8 cellular contexts compared by ENCODE assay signal in the genomic region with DNA sequence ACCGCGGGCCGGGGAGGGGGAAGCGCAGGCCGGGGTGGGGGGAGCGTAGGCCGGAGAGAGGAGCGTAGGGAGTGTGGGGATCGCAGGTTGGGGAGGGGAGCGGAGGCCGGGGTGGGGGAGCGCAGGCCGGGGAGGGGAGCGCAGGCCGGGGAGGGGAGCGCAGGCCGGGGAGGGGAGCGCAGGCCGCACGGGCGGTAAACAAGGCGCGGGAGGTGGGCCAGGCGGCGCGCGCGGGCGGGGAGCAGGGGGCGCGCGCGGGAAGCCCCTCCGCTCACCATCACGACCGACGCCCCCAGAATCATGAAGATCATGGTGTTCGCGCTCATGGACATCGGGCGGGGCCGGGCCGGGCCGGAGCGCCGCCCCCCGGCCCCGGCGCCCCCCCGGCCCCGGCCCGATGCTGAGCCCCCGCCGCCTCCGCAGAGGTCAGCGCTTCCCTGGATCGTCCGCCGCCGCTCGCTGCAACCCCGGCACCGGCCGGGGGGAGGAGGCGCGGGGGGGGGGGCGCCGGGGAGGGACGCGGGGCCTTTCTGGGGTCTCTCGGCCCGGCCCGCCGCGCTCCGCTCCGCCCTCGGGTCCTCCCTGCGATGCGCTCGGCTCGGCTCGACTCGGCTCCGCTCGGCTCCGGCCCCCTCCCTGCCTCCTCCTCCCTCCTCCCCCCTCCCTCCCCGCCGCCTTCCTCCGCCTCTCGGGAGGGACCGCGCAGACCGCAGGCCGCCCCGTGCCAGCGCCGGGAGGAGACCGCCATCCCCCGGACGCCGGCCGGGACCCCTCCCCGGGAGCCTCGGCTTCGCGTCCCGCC. TPM values are rescaled to one million over a fixed set of nuclear protein-coding genes. Genes with fewer than 3 reads are reported as not detected.
DNase-seq lines count a peak whose midpoint lies in the region; ATAC-seq, FAIRE-seq and TF ChIP-seq lines count a peak whose summit lies in the region.

TMEM240 (minus strand) TSS at position 610 of the 802 bp plus-strand sequence; CDS start at position 332, 278 bp downstream.

- no peak for TF ChIP-seq EP300 in K562 (IDR thresholded peaks at IDR 0.05; ENCODE audit: low read length)

- H3K9me3 ChIP-seq in K562 (replicated peaks; ENCODE audit: control insufficient read depth, insufficient read depth, low read depth, low read length) (no peaks in the 10 kb centered on the region; the same call in 1 of the 2 replicates), iPS DF 6.9 (ENCODE audit: control insufficient read depth, insufficient read depth, low read length) (no peaks in the 10 kb centered on the region), skeletal muscle satellite cell (replicated peaks; ENCODE audit: low read length) (no peaks in the 10 kb centered on the region), HAP-1 (no peaks in the 10 kb centered on the region)

- CTCF ChIA-PET in K562 (lab: Yijun Ruan, JAX; ENCODE audit: low intra/inter-chr PET ratio) = no interaction called here

- no peaks in the 10 kb centered on the region for H3K9me1 ChIP-seq in K562 (ENCODE audit: control insufficient read depth, insufficient read depth, low read length)

- 100% methylated on average over 1 of the region's 108 CpGs for WGBS in K562 (ENCODE audit: insufficient coverage, low coverage, missing lambda C conversion rate)
- no CpG with 5 or more reads among the region's 108 CpGs for WGBS in iPS DF 6.9 (ENCODE audit: insufficient coverage, insufficient read length)

- no peak for TF ChIP-seq CTCF in K562 (IDR thresholded peaks at IDR 0.05 in 2 of 3, conservative IDR thresholded peaks at IDR 0.05 in 1 of 3; ENCODE audit: insufficient read depth in 2 of 3, low read depth in 1 of 3, low read length in 3 of 3)

- BruUV-seq in K562 (replicated peaks; lab: Mats Ljungman, UMichigan) = no TSS peak

- no peak within 1 kb of the TSS for H3K9ac ChIP-seq in K562 (ENCODE audit: insufficient read depth in 1 of 2, low read depth in 2 of 2, low read length in 2 of 2)
- H3K9ac ChIP-seq in skeletal muscle satellite cell (ENCODE audit: low read depth, low read length) = peak within 1 kb of the TSS; percentile 60

- H3K4me2 ChIP-seq in K562 (ENCODE audit: insufficient read depth, low read length) (no peak within 1 kb of the TSS), skeletal muscle satellite cell (ENCODE audit: low read length) (peak within 1 kb of the TSS; percentile 78)

- H3K27me3 ChIP-seq in K562 (ENCODE audit: control insufficient read depth in 2 of 2, insufficient read depth in 2 of 2, low read length in 2 of 2) (no peaks in the 10 kb centered on the region), iPS DF 6.9 (ENCODE audit: control insufficient read depth, insufficient read depth, low read length) (no peaks in the 10 kb centered on the region), skeletal muscle satellite cell (ENCODE audit: control insufficient read depth, insufficient read depth, low read length) (no peaks in the 10 kb centered on the region), HAP-1 (ENCODE audit: low read depth) (no peaks in the 10 kb centered on the region)

- ATAC-seq in K562 = no peak

- POLR2A ChIA-PET in K562 (lab: Yijun Ruan, JAX) = no interaction called here

- DNase-seq in DMS79 treated with DMSO at 0.1 percent for 48 hours (lab: John Stamatoyannopoulos, UW) (peak; percentile 48), T-helper 22 cell (ENCODE audit: low read depth) (peak; percentile 12), K562 (ENCODE audit: extremely low read depth in 1 of 4, low spot score in 3 of 4) (no peak), iPS DF 6.9 (ENCODE audit: low read depth, low spot score) (peak; percentile 57), HT-29 (ENCODE audit: low spot score) (no peak), HAP-1 (ENCODE audit: low spot score in 2 of 2) (no peak), DMS153 treated with DMSO at 0.1 percent for 48 hours (lab: John Stamatoyannopoulos, UW; ENCODE audit: unreplicated experiment) (no peak)

- no peak for FAIRE-seq in K562 (lab: Jason Lieb, UNC)

- intact Hi-C loops in K562 (cut with micrococcal nuclease) = no loop called here

- no peak within 1 kb of the TSS for H3K27ac ChIP-seq in K562 (ENCODE audit: extremely low read depth, low read depth, low read length)
- H3K27ac ChIP-seq in iPS DF 6.9 (ENCODE audit: low read length) = no peak within 1 kb of the TSS

- in situ Hi-C loops in K562 (cut with MboI) (no loop called here), HAP-1 (cut with MboI; ENCODE audit: low sequenced_read_pairs) (no loop called here)

- H3K36me3 ChIP-seq in K562 (ENCODE audit: control insufficient read depth, insufficient read depth, low read length) (peaks cover 63% of the 10 kb centered on the region), iPS DF 6.9 (ENCODE audit: control insufficient read depth, insufficient read depth, low read length) (peaks cover 17% of the 10 kb centered on the region; the same call in 1 of the 2 replicates), skeletal muscle satellite cell (ENCODE audit: insufficient read depth, low read length) (peaks cover 34% of the 10 kb centered on the region), HAP-1 (replicated peaks) (peaks cover 12% of the 10 kb centered on the region)

- H4K20me1 ChIP-seq in K562 (replicated peaks; ENCODE audit: control insufficient read depth, insufficient read depth, low read length) = no peaks in the 10 kb centered on the region

- no peak for TF ChIP-seq POLR2A in K562 (conservative IDR thresholded peaks at IDR 0.05)

- H3K4me3 ChIP-seq in K562 = no peak within 1 kb of the TSS
- H3K4me3 ChIP-seq in iPS DF 6.9 (ENCODE audit: low read length) = peak within 1 kb of the TSS; percentile 86
- H3K4me3 ChIP-seq in skeletal muscle satellite cell (ENCODE audit: low read length) = peak within 1 kb of the TSS; percentile 58
- H3K4me3 ChIP-seq in HAP-1 = no peak within 1 kb of the TSS

- no peaks in the 10 kb centered on the region for H3K79me2 ChIP-seq in K562 (ENCODE audit: control insufficient read depth, insufficient read depth, low read length)

- TF ChIP-seq RAD21 in K562 (CRISPR knock-in tag; conservative IDR thresholded peaks at IDR 0.05 in 1 of 2, IDR thresholded peaks at IDR 0.05 in 1 of 2) = no peak

- H3K4me1 ChIP-seq in K562 (replicated peaks in 1 of 2; ENCODE audit: control insufficient read depth in 2 of 2, insufficient read depth in 2 of 2, low read length in 2 of 2) (peaks cover 0 to 53% of the 10 kb centered on the region in 2 experiments; a peak in 2 of 5 replicates), iPS DF 6.9 (ENCODE audit: control insufficient read depth, insufficient read depth, low read length) (peaks cover 4% of the 10 kb centered on the region; the same call in 1 of the 2 replicates), skeletal muscle satellite cell (ENCODE audit: control insufficient read depth, insufficient read depth, low read length) (peaks cover 5% of the 10 kb centered on the region), HAP-1 (no peaks in the 10 kb centered on the region)

- H2AFZ ChIP-seq in K562 (ENCODE audit: low read depth, low read length) = no peak within 1 kb of the TSS

TF ChIP-seq in K562, 482 proteins besides CTCF, POLR2A, EP300 and RAD21:
- TF ChIP-seq, protein P1, sequence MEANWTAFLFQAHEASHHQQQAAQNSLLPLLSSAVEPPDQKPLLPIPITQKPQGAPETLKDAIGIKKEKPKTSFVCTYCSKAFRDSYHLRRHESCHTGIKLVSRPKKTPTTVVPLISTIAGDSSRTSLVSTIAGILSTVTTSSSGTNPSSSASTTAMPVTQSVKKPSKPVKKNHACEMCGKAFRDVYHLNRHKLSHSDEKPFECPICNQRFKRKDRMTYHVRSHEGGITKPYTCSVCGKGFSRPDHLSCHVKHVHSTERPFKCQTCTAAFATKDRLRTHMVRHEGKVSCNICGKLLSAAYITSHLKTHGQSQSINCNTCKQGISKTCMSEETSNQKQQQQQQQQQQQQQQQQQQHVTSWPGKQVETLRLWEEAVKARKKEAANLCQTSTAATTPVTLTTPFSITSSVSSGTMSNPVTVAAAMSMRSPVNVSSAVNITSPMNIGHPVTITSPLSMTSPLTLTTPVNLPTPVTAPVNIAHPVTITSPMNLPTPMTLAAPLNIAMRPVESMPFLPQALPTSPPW (CRISPR knock-in tag; IDR thresholded peaks at IDR 0.05) = 0 out of 2 replicates have a peak, but pooled peaks have one; percentile 20
- no peak for TF ChIP-seq MXI1 (IDR thresholded peaks at IDR 0.05; ENCODE audit: low read depth, low read length)

RNA-seq across cellular contexts. Expression of gene TMEM240, which starts in this region (rescaled TPM):
- 1.2 and 8.3 TPM in 2 replicates for total RNA-seq in K562 (2011; cell fraction: chromatin; rRNA removed; ENCODE audit: low replicate concordance)
- 5.3 and 6.0 TPM in 2 replicates for total RNA-seq in K562 (2011; cell fraction: nucleolus; rRNA removed)
- total RNA-seq in K562 (2011; cell fraction: nucleoplasm; rRNA removed) = 2.6 and 6.0 TPM in 2 replicates
- total RNA-seq in K562 (2014; rRNA removed) = 0.78 TPM in 1 of 2 replicates, not detected in the other
- total RNA-seq in K562 (2014; rRNA removed; fragmentation: Illumina TruSeq; extraction: Trizol) = not detected in 2 replicates
- total RNA-seq in K562 (2015; rRNA removed; fragmentation: Illumina TruSeq; extraction: Trizol) = 0.38 and 0.43 TPM in 2 replicates
- total RNA-seq in K562 (2021) = 1.3 and 2.0 TPM in 2 replicates
- 0.24 TPM in 2 replicates for polyA plus RNA-seq in K562 (2011; rRNA removed)
- 0.46 TPM in 1 of 2 replicates, not detected in the other for polyA plus RNA-seq in K562 (2011; cell fraction: cytosol; rRNA removed)
- polyA plus RNA-seq in K562 (2011; cell fraction: nucleus; rRNA removed) = 3.5 and 8.1 TPM in 2 replicates
- 1.1 and 3.2 TPM in 2 replicates for polyA plus RNA-seq in K562 (2012)
- polyA plus RNA-seq in K562 (2014; fragmentation: Illumina TruSeq; extraction: Trizol) = not detected in 2 replicates
- polyA plus RNA-seq in K562 (2014; fragmentation: Nextera tagmentation; extraction: Ambion mirVana) = not detected
- 0.28 and 0.94 TPM in 2 replicates for polyA plus RNA-seq in K562 (2014; rRNA removed)
- not detected in 2 replicates for polyA minus RNA-seq in K562 (2011; rRNA and poly(A)+ RNA removed)
- polyA minus RNA-seq in K562 (2011; cell fraction: cytosol; rRNA and poly(A)+ RNA removed) = not detected in 2 replicates
- polyA minus RNA-seq in K562 (2011; cell fraction: nucleus; rRNA and poly(A)+ RNA removed) = 0.56 and 0.67 TPM in 2 replicates
- 0.51 and 2.8 TPM in 2 replicates for total RNA-seq in skeletal muscle satellite cell (2012; rRNA removed)
- 1.4 and 2.4 TPM in 2 replicates for total RNA-seq in HT-29 (2014; rRNA removed; shearing (Covaris generic))

Comparison
In these comparisons a context has a peak if more than half of its experiments do, and no peak if none do; other contexts are left out.
1. DNase-seq: peak in DMS79 treated with DMSO at 0.1 percent for 48 hours (single experiment), T-helper 22 cell (single experiment) and iPS DF 6.9 (single experiment); none in K562 (0 of 4), HT-29 (single experiment), HAP-1 (0 of 2) and DMS153 treated with DMSO at 0.1 percent for 48 hours (single experiment).
2. H3K4me3 ChIP-seq: peak in iPS DF 6.9 (single experiment) and skeletal muscle satellite cell (single experiment); none in K562 (single experiment) and HAP-1 (single experiment).